In genomic region chr14:54730156-54730961, GRCh38 we compare ENCODE assay signal across 8 cellular contexts.
DNase-seq lines count a peak whose midpoint lies in the region; ATAC-seq, FAIRE-seq and TF ChIP-seq lines count a peak whose summit lies in the region.

No MANE protein-coding gene starts in this region.

- peak overlapping the region; percentile 15; the same call in 1 of the 2 replicates for H3K4me3 ChIP-seq in GM06990 (replicated peaks; ENCODE audit: low read depth, low read length)

- peak overlapping the region; percentile 92 for H3K27ac Mint-ChIP-seq in activated naive CD4-positive, alpha-beta T cell treated with anti-CD3 and anti-CD28 coated beads, Interleukin-2, amount 50 U/mL, for 24 hours

- H3K4me3 Mint-ChIP-seq in activated naive CD4-positive, alpha-beta T cell treated with anti-CD3 and anti-CD28 coated beads, Interleukin-2, amount 50 U/mL, for 24 hours = peak overlapping the region; percentile 73

- no peaks in the 10 kb centered on the region for H3K27me3 ChIP-seq in GM06990 (replicated peaks; ENCODE audit: control insufficient read depth, insufficient read depth, low read length)

- no peak for FAIRE-seq in RCC 7860 (lab: Jason Lieb, UNC)

- no peak for TF ChIP-seq CTCF in GM06990 (IDR thresholded peaks at IDR 0.05; ENCODE audit: insufficient read depth, low read length, poor library complexity, severe bottlenecking)

- ATAC-seq in GM21423 (IDR thresholded peaks at IDR 0.05; ENCODE audit: unreplicated experiment) = peak; percentile 96

- no peaks in the 10 kb centered on the region for H3K36me3 ChIP-seq in GM06990 (ENCODE audit: control insufficient read depth, insufficient read depth, low read length)

- DNase-seq in GM06990 (ENCODE audit: extremely low read depth, insufficient read length) (peak; percentile 74), HS-5 (ENCODE audit: low read depth) (peak; percentile 41), lung microvascular endothelial cell (ENCODE audit: low read depth in 2 of 2) (peak; percentile 28 to 39), RCC 7860 (ENCODE audit: low spot score) (no peak), SHP77 treated with DMSO at 0.1 percent for 48 hours (lab: John Stamatoyannopoulos, UW) (no peak), GOT3 (lab: John Stamatoyannopoulos, UW) (no peak)

- H3K27me3 Mint-ChIP-seq in activated naive CD4-positive, alpha-beta T cell treated with anti-CD3 and anti-CD28 coated beads, Interleukin-2, amount 50 U/mL, for 24 hours = peaks cover 7% of the 10 kb centered on the region

- H3K9me3 Mint-ChIP-seq in activated naive CD4-positive, alpha-beta T cell treated with anti-CD3 and anti-CD28 coated beads, Interleukin-2, amount 50 U/mL, for 24 hours = no peaks in the 10 kb centered on the region

- H3K36me3 Mint-ChIP-seq in activated naive CD4-positive, alpha-beta T cell treated with anti-CD3 and anti-CD28 coated beads, Interleukin-2, amount 50 U/mL, for 24 hours = no peaks in the 10 kb centered on the region

- peaks cover 22% of the 10 kb centered on the region for H3K4me1 Mint-ChIP-seq in activated naive CD4-positive, alpha-beta T cell treated with anti-CD3 and anti-CD28 coated beads, Interleukin-2, amount 50 U/mL, for 24 hours

Comparison
In these comparisons a context has a peak if more than half of its experiments do, and no peak if none do; other contexts are left out.
1. DNase-seq: peak in GM06990 (single experiment), HS-5 (single experiment) and lung microvascular endothelial cell (2 of 2); none in RCC 7860 (single experiment), SHP77 treated with DMSO at 0.1 percent for 48 hours (single experiment) and GOT3 (single experiment).